30 cellular contexts compared by ENCODE assay signal in genomic region chr3:169150343-169150742, GRCh38.
A peak's percentile ranks its signal among the peaks of the same experiment; 100 is the strongest.
DNase-seq lines count a peak whose midpoint lies in the region; ATAC-seq, FAIRE-seq and TF ChIP-seq lines count a peak whose summit lies in the region.
"Had no signal": no experiment of that assay in that cellular context is flagged by ENCODE, and none has a peak within 500 bp of the region (broad histone marks: within the 10 kb centered on the region; RNA-seq: fewer than 3 reads in every experiment).

No MANE protein-coding gene starts in this region.

- H3K27ac ChIP-seq in lower lobe of right lung (peak overlapping the region; percentile 51), small intestine (ENCODE audit: low read depth in 1 of 2, low read length in 1 of 2) (no peak overlapping the region)
- H3K27ac ChIP-seq: suprapubic skin had no signal

- H3K27me3 Mint-ChIP-seq in Calu3 (ENCODE audit: unreplicated experiment) = no peaks in the 10 kb centered on the region

- 13 to 47% (median 35%) methylated on average over 3 of the region's 3 CpGs for WGBS in small intestine, 3 donors

- H3K4me3 ChIP-seq in lower lobe of right lung (no peak overlapping the region), small intestine (ENCODE audit: low read depth in 1 of 2, low read length in 2 of 2) (no peak overlapping the region)

- peaks cover 50% of the 10 kb centered on the region for H3K36me3 Mint-ChIP-seq in Calu3 (ENCODE audit: insufficient read depth, unreplicated experiment)
- H3K36me3 Mint-ChIP-seq: activated naive CD4-positive, alpha-beta T cell treated with anti-CD3 and anti-CD28 coated beads, Interleukin-2, amount 50 U/mL, for 24 hours; immature natural killer cell; naive B cell; stimulated activated memory B cell treated with anti-CD40 and anti-IgM and Interleukin-4, amounts not matched to agents 10 μg/mL and 1 μg/mL and 100 μg/mL, for 72 hours had no signal

- no peaks in the 10 kb centered on the region for H3K9me3 Mint-ChIP-seq in Calu3 (ENCODE audit: low read depth, unreplicated experiment)
- H3K9me3 Mint-ChIP-seq: activated CD4-positive, alpha-beta memory T cell treated with anti-CD3 and anti-CD28 coated beads, Interleukin-2, amount 10 ng/mL, durations not matched to agents 7 days and 5 days; activated naive CD4-positive, alpha-beta T cell treated with anti-CD3 and anti-CD28 coated beads, Interleukin-2, amount 50 U/mL, for 24 hours; activated T-helper 17 cell treated with anti-CD3 and anti-CD28 coated beads, Interleukin-2, amount 50 U/mL, for 72 hours; CD4-positive, alpha-beta T cell; naive B cell; stimulated activated memory B cell treated with anti-CD40 and anti-IgM and Interleukin-4, amounts not matched to agents 10 μg/mL and 1 μg/mL and 100 μg/mL, for 72 hours had no signal

- peaks cover 20% of the 10 kb centered on the region for H3K4me1 Mint-ChIP-seq in Calu3 (ENCODE audit: low read depth, unreplicated experiment)

- peak overlapping the region; percentile 99 for H3K27ac Mint-ChIP-seq in Calu3 (ENCODE audit: unreplicated experiment)
- H3K27ac Mint-ChIP-seq: activated CD4-positive, alpha-beta memory T cell treated with anti-CD3 and anti-CD28 coated beads, Interleukin-2, amount 10 ng/mL, durations not matched to agents 7 days and 5 days; activated naive CD4-positive, alpha-beta T cell treated with anti-CD3 and anti-CD28 coated beads, Interleukin-2, amount 50 U/mL, for 24 hours; activated T-helper 17 cell treated with anti-CD3 and anti-CD28 coated beads, Interleukin-2, amount 50 U/mL, for 72 hours; CD4-positive, alpha-beta T cell; immature natural killer cell; naive B cell; stimulated activated memory B cell treated with anti-CD40 and anti-IgM and Interleukin-4, amounts not matched to agents 10 μg/mL and 1 μg/mL and 100 μg/mL, for 72 hours had no signal

- TF ChIP-seq CTCF in Calu3 (IDR thresholded peaks at IDR 0.05; ENCODE audit: unreplicated experiment) = no peak
- TF ChIP-seq CTCF in lower lobe of right lung (IDR thresholded peaks at IDR 0.05) = no peak

- H3K4me3 Mint-ChIP-seq in Calu3 (ENCODE audit: low read depth, unreplicated experiment) = peak overlapping the region; percentile 97
- H3K4me3 Mint-ChIP-seq: activated CD4-positive, alpha-beta memory T cell treated with anti-CD3 and anti-CD28 coated beads, Interleukin-2, amount 10 ng/mL, durations not matched to agents 7 days and 5 days; activated naive CD4-positive, alpha-beta T cell treated with anti-CD3 and anti-CD28 coated beads, Interleukin-2, amount 50 U/mL, for 24 hours; CD4-positive, alpha-beta T cell; stimulated activated memory B cell treated with anti-CD40 and anti-IgM and Interleukin-4, amounts not matched to agents 10 μg/mL and 1 μg/mL and 100 μg/mL, for 72 hours had no signal

- TSS peak; percentile 39 for BruUV-seq in Calu3 (replicated peaks; lab: Mats Ljungman, UMichigan)

- H3K9me3 ChIP-seq in lower lobe of right lung = no peaks in the 10 kb centered on the region
- H3K9me3 ChIP-seq in small intestine (ENCODE audit: control insufficient read depth, low read depth) = no peaks in the 10 kb centered on the region
- H3K9me3 ChIP-seq: suprapubic skin had no signal

- no peaks in the 10 kb centered on the region for H3K36me3 ChIP-seq in lower lobe of right lung
- H3K36me3 ChIP-seq in small intestine (ENCODE audit: control insufficient read depth in 2 of 2, insufficient read depth in 2 of 2, low read length in 2 of 2) = no peaks in the 10 kb centered on the region
- H3K36me3 ChIP-seq: suprapubic skin had no signal

- CTCF ChIA-PET in Calu3 (lab: Charles Lee) = interaction anchor here (0.6 to 6.5 kb wide), 12 partner anchors 12 to 593 kb away, joined by 3 to 84 read pairs (median 7); no protein-coding TSS in a partner anchor

- no peak for DNase-seq in Calu3
- no peak for DNase-seq in lower lobe of right lung
- peak; percentile 34 for DNase-seq in renal cortical epithelial cell (ENCODE audit: low read depth)
- DNase-seq in activated gamma-delta T cell (lab: John Stamatoyannopoulos, UW) = no peak
- no peak for DNase-seq in small intestine
- DNase-seq in stimulated activated naive CD8-positive, alpha-beta T cell treated with anti-CD3 and anti-CD28 coated beads, Interleukin-15, Interleukin-2, amounts not matched to agents 100 U/mL and 50 U/mL, for 24 hours = no peak
- DNase-seq: activated CD4-positive, alpha-beta memory T cell treated with anti-CD3 and anti-CD28 coated beads, Interleukin-2, amount 10 ng/mL, durations not matched to agents 7 days and 5 days; amygdala; CD4-positive, alpha-beta T cell; immature natural killer cell; Karpas-422; left colon; mesenchymal stem cell; naive B cell; NCI-H1417 treated with DMSO at 0.1 percent for 48 hours; NCI-H2029 treated with DMSO at 0.1 percent for 48 hours; NCI-H526; occipital lobe; SHP77 treated with DMSO at 0.1 percent for 48 hours; SW 1271; T-helper 9 cell had no signal

- ATAC-seq in SK-N-SH treated with all-trans-retinoic acid at 6 μM for 48 hours (no peak), lower lobe of right lung (no peak), GM18909 (IDR thresholded peaks at IDR 0.05; ENCODE audit: poor library complexity, unreplicated experiment) (no peak)
- no peak for ATAC-seq in stimulated activated naive CD8-positive, alpha-beta T cell treated with anti-CD3 and anti-CD28 coated beads, Interleukin-15, Interleukin-2, amounts not matched to agents 100 U/mL and 50 U/mL, for 24 hours
- ATAC-seq: activated T-helper 17 cell treated with anti-CD3 and anti-CD28 coated beads, Interleukin-2, amount 50 U/mL, for 72 hours; left colon; Panc1; stimulated activated memory B cell treated with anti-CD40 and anti-IgM and Interleukin-4, amounts not matched to agents 10 μg/mL and 1 μg/mL and 100 μg/mL, for 72 hours had no signal

- H3K4me1 ChIP-seq in lower lobe of right lung = peaks cover 51% of the 10 kb centered on the region
- peaks cover 0 to 4% of the 10 kb centered on the region in 2 donors for H3K4me1 ChIP-seq in small intestine (ENCODE audit: control insufficient read depth in 2 of 2, insufficient read depth in 1 of 2, low read depth in 1 of 2, low read length in 1 of 2)

- H3K27me3 ChIP-seq in lower lobe of right lung (ENCODE audit: low read depth) = peaks cover 25% of the 10 kb centered on the region
- peaks cover 0 to 9% of the 10 kb centered on the region in 2 donors for H3K27me3 ChIP-seq in small intestine (ENCODE audit: control insufficient read depth in 2 of 2, insufficient read depth in 2 of 2, low read length in 2 of 2)

- intact Hi-C loops in Calu3 (cut with micrococcal nuclease; ENCODE audit: unreplicated experiment) (loop anchor here (1.0 kb wide), 2 partner anchors 199 to 594 kb away; no protein-coding TSS in a partner anchor), lower lobe of right lung (cut with DNase I) (no loop called here)

- no peak for FAIRE-seq in small intestine (lab: Jason Lieb, UNC)
- FAIRE-seq: A204.1, H54 had no signal

TF ChIP-seq in SK-N-SH treated with all-trans-retinoic acid at 6 μM for 48 hours, 23 proteins besides CTCF, POLR2A, EP300 and RAD21:
- TF ChIP-seq TCF4 (CRISPR knock-in tag; IDR thresholded peaks at IDR 0.05; ENCODE audit: borderline replicate concordance) (peak; percentile 34; the same call in 1 of the 2 replicates), BACH2 (CRISPR knock-in tag; IDR thresholded peaks at IDR 0.05; ENCODE audit: borderline replicate concordance) (no peak), ZC3H10 (CRISPR knock-in tag; IDR thresholded peaks at IDR 0.05) (no peak)
